In the genomic region with DNA sequence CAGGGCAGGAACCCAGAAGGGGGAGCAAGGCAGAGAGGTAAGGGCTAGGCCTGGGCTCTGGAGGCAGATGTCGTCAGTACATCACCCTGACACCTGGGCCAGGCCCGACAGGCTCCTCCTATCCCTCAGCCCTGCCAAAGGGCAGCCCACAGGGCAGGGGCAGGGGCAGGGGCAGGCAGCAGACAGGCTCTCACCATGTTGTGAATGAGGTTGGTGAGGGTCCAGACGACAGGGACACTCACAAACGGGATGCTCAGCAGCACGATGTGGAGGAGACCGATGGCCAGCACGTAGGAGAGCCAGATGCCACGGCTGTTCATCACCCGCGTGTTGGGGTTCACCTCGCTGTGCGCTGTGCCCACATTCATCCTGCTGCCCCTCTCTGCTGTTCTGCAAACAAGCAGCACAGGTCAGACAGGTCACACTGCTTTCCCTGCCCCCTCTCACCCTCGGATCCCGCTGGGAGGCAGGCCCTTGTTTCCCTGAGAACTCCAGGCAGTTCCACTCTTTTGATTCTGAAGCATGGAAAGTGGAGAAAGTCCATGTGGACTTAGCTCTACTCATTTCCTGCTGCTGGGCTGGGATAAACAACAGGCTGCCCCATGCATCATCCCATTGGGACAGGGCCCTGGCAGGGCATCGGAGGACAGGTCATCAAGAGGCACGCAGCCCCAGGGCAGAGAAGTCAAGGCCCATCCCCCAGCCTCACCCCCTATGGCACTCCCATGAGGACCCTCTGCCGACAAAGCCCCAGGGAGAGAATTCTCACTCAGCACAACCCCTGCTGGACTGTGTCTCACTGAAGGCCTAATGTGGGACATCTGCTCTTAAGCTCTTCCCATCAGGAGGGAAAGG, we compare ENCODE assay signal across 10 cellular contexts. TPM values are rescaled to one million over a fixed set of nuclear protein-coding genes. Genes with fewer than 3 reads are reported as not detected.
DNase-seq lines count a peak whose midpoint lies in the region; ATAC-seq and TF ChIP-seq lines count a peak whose summit lies in the region.
"Had no signal": no experiment of that assay in that cellular context is flagged by ENCODE, and none has a peak within 500 bp of the region (broad histone marks: within the 10 kb centered on the region; RNA-seq: fewer than 3 reads in every experiment).

No MANE protein-coding gene starts in this region.

- H3K9me3 ChIP-seq in cardiac muscle cell (ENCODE audit: low read depth): no peaks in the 10 kb centered on the region
- no peaks in the 10 kb centered on the region for H3K9me3 ChIP-seq in left ventricle myocardium inferior (replicated peaks)
- H3K9me3 ChIP-seq in hepatocyte (ENCODE audit: low read depth): no peaks in the 10 kb centered on the region
- H3K9me3 ChIP-seq in body of pancreas: no peaks in the 10 kb centered on the region
- H3K9me3 ChIP-seq: gastrocnemius medialis had no signal

- H3K4me3 Mint-ChIP-seq in activated CD4-positive, alpha-beta memory T cell treated with anti-CD3 and anti-CD28 coated beads, Interleukin-2, amount 10 ng/mL, durations not matched to agents 7 days and 5 days: peak overlapping the region; percentile 83

- peaks cover 57% of the 10 kb centered on the region for H3K36me3 Mint-ChIP-seq in activated CD4-positive, alpha-beta memory T cell treated with anti-CD3 and anti-CD28 coated beads, Interleukin-2, amount 10 ng/mL, durations not matched to agents 7 days and 5 days (ENCODE audit: low read depth)

- TF ChIP-seq CTCF in cardiac muscle cell (IDR thresholded peaks at IDR 0.05; ENCODE audit: low read depth, low read length): peak; percentile 47
- no peak for TF ChIP-seq CTCF in left ventricle myocardium inferior (IDR thresholded peaks at IDR 0.05; ENCODE audit: borderline replicate concordance)
- peak; percentile 22 for TF ChIP-seq CTCF in hepatocyte (IDR thresholded peaks at IDR 0.05; ENCODE audit: poor library complexity)
- TF ChIP-seq CTCF in body of pancreas (IDR thresholded peaks at IDR 0.05): no peak

- ATAC-seq in GM21447 (IDR thresholded peaks at IDR 0.05; ENCODE audit: unreplicated experiment) (no peak), body of pancreas (no peak)
- ATAC-seq: gastrocnemius medialis had no signal

- H3K27me3 ChIP-seq in cardiac muscle cell: no peaks in the 10 kb centered on the region
- no peaks in the 10 kb centered on the region for H3K27me3 ChIP-seq in left ventricle myocardium inferior (ENCODE audit: low read depth)
- no peaks in the 10 kb centered on the region for H3K27me3 ChIP-seq in hepatocyte
- H3K27me3 ChIP-seq in body of pancreas: no peaks in the 10 kb centered on the region
- H3K27me3 ChIP-seq: gastrocnemius medialis had no signal

- intact Hi-C loops in left ventricle myocardium inferior (cut with micrococcal nuclease) (no loop called here), body of pancreas (cut with DNase I) (no loop called here)

- no peak overlapping the region for H3K27ac ChIP-seq in cardiac muscle cell
- H3K27ac ChIP-seq in left ventricle myocardium inferior (replicated peaks): no peak overlapping the region
- H3K27ac ChIP-seq in hepatocyte: no peak overlapping the region
- H3K27ac ChIP-seq in body of pancreas: no peak overlapping the region
- H3K27ac ChIP-seq: gastrocnemius medialis had no signal

- POLR2A ChIA-PET in activated CD4-positive, alpha-beta memory T cell treated with anti-CD3 and anti-CD28 coated beads, Interleukin-2, amount 10 ng/mL, durations not matched to agents 7 days and 5 days (lab: Charles Lee): interaction anchor here (2.2 to 3.5 kb wide), 2 partner anchors 56 to 57 kb away, joined by 10 to 26 read pairs; a partner anchor contains a TSS

- H3K27me3 Mint-ChIP-seq in activated CD4-positive, alpha-beta memory T cell treated with anti-CD3 and anti-CD28 coated beads, Interleukin-2, amount 10 ng/mL, durations not matched to agents 7 days and 5 days: no peaks in the 10 kb centered on the region

- peak overlapping the region; percentile 69 for H3K27ac Mint-ChIP-seq in activated CD4-positive, alpha-beta memory T cell treated with anti-CD3 and anti-CD28 coated beads, Interleukin-2, amount 10 ng/mL, durations not matched to agents 7 days and 5 days

- H3K36me3 ChIP-seq in cardiac muscle cell (peaks cover 7% of the 10 kb centered on the region), left ventricle myocardium inferior (peaks cover 40% of the 10 kb centered on the region), hepatocyte (replicated peaks; ENCODE audit: insufficient read depth, low read depth) (no peaks in the 10 kb centered on the region), body of pancreas (replicated peaks in 1 of 2; ENCODE audit: insufficient read depth in 1 of 2, low read depth in 2 of 2) (peaks cover 6 to 23% of the 10 kb centered on the region in 2 donors)

- no peak for TF ChIP-seq POLR2A in body of pancreas (IDR thresholded peaks at IDR 0.05)

- peaks cover 85% of the 10 kb centered on the region for H3K4me1 Mint-ChIP-seq in activated CD4-positive, alpha-beta memory T cell treated with anti-CD3 and anti-CD28 coated beads, Interleukin-2, amount 10 ng/mL, durations not matched to agents 7 days and 5 days

- DNase-seq in cardiac muscle cell (ENCODE audit: low read depth in 1 of 2, low spot score in 1 of 2): peak in 1 of 2 donors; percentile 33
- no peak for DNase-seq in left ventricle myocardium inferior
- no peak for DNase-seq in activated CD4-positive, alpha-beta memory T cell treated with anti-CD3 and anti-CD28 coated beads, Interleukin-2, amount 10 ng/mL, durations not matched to agents 7 days and 5 days
- peak; percentile 40 for DNase-seq in hepatocyte (ENCODE audit: low spot score)
- no peak for DNase-seq in GM19238 (ENCODE audit: insufficient read length, low spot score)
- no peak for DNase-seq in SK-N-DZ (ENCODE audit: low spot score)
- no peak for DNase-seq in body of pancreas
- DNase-seq: gastrocnemius medialis had no signal

- peaks cover 38% of the 10 kb centered on the region for H3K79me2 ChIP-seq in hepatocyte

- no peak overlapping the region for H2AFZ ChIP-seq in hepatocyte

- no peaks in the 10 kb centered on the region for H3K9me2 ChIP-seq in hepatocyte (replicated peaks; ENCODE audit: insufficient read depth)

- H4K20me1 ChIP-seq in hepatocyte (ENCODE audit: insufficient read depth, poor library complexity, severe bottlenecking): peaks cover 20% of the 10 kb centered on the region

- peaks cover 27% of the 10 kb centered on the region for H3K4me1 ChIP-seq in cardiac muscle cell (ENCODE audit: low read depth)
- H3K4me1 ChIP-seq in left ventricle myocardium inferior: peaks cover 66% of the 10 kb centered on the region
- peaks cover 20% of the 10 kb centered on the region for H3K4me1 ChIP-seq in hepatocyte (ENCODE audit: insufficient read depth)
- H3K4me1 ChIP-seq in body of pancreas: peaks cover 36% of the 10 kb centered on the region

- H3K4me2 ChIP-seq in hepatocyte: peak overlapping the region; percentile 1

- WGBS in hepatocyte (ENCODE audit: low lambda C conversion rate, missing lambda C conversion rate): 63% methylated on average over 17 of the region's 17 CpGs
- WGBS in body of pancreas, 2 donors: 62 to 65% methylated on average over 14 to 17 of the region's 17 CpGs

- H3K4me3 ChIP-seq in cardiac muscle cell (no peak overlapping the region), left ventricle myocardium inferior (no peak overlapping the region), hepatocyte (no peak overlapping the region), body of pancreas (no peak overlapping the region)
- H3K4me3 ChIP-seq: gastrocnemius medialis had no signal

- no peaks in the 10 kb centered on the region for H3K9me3 Mint-ChIP-seq in activated CD4-positive, alpha-beta memory T cell treated with anti-CD3 and anti-CD28 coated beads, Interleukin-2, amount 10 ng/mL, durations not matched to agents 7 days and 5 days

- CTCF ChIA-PET in activated CD4-positive, alpha-beta memory T cell treated with anti-CD3 and anti-CD28 coated beads, Interleukin-2, amount 10 ng/mL, durations not matched to agents 7 days and 5 days (lab: Charles Lee): no interaction called here

RNA-seq across cellular contexts. Expression of a gene that starts 3.3 kb away (rescaled TPM):
- total RNA-seq in cardiac muscle cell (49.4 and 52.8 TPM in 2 replicates), left ventricle myocardium inferior (44.7 TPM), hepatocyte (52.8 and 73.3 TPM in 2 replicates), body of pancreas (10 to 100 TPM; 65.6 to 91.0 TPM)
- polyA plus RNA-seq in cardiac muscle cell (21.9 and 24.3 TPM in 2 replicates), hepatocyte (33.3 and 56.4 TPM in 2 replicates)
- total RNA-seq in activated CD4-positive, alpha-beta memory T cell treated with anti-CD3 and anti-CD28 coated beads, Interleukin-2, amount 10 ng/mL, durations not matched to agents 7 days and 5 days: 100 to 1,000 TPM; 104 to 111 TPM
- polyA plus RNA-seq in SK-N-DZ (2014; cell fraction: cytosol; rRNA removed): 23.9 and 33.0 TPM in 2 replicates
- polyA plus RNA-seq in SK-N-DZ (2014; cell fraction: nucleus; rRNA removed): 23.2 and 24.6 TPM in 2 replicates

RNA-seq across cellular contexts. Expression of a gene that starts 3.5 kb away (rescaled TPM):
- total RNA-seq in cardiac muscle cell (not detected in 2 replicates), left ventricle myocardium inferior (not detected), hepatocyte (0.57 TPM in 1 of 2 replicates, not detected in the other), body of pancreas (not detected)
- polyA plus RNA-seq in cardiac muscle cell (not detected in 2 replicates), hepatocyte (not detected in 2 replicates)
- total RNA-seq in activated CD4-positive, alpha-beta memory T cell treated with anti-CD3 and anti-CD28 coated beads, Interleukin-2, amount 10 ng/mL, durations not matched to agents 7 days and 5 days: not detected
- polyA plus RNA-seq in SK-N-DZ (2014; cell fraction: cytosol; rRNA removed): not detected in 2 replicates
- not detected in 2 replicates for polyA plus RNA-seq in SK-N-DZ (2014; cell fraction: nucleus; rRNA removed)
- total RNA-seq: gastrocnemius medialis, omental fat pad had no signal

RNA-seq across cellular contexts. Expression of a gene that starts 5.6 kb away (rescaled TPM):
- total RNA-seq in cardiac muscle cell: 12.6 and 17.3 TPM in 2 replicates
- polyA plus RNA-seq in cardiac muscle cell: 3.1 and 5.2 TPM in 2 replicates
- total RNA-seq in left ventricle myocardium inferior: 2.8 TPM
- total RNA-seq in activated CD4-positive, alpha-beta memory T cell treated with anti-CD3 and anti-CD28 coated beads, Interleukin-2, amount 10 ng/mL, durations not matched to agents 7 days and 5 days: 10 to 100 TPM; 41.2 to 41.4 TPM
- total RNA-seq in hepatocyte: 7.9 and 10.3 TPM in 2 replicates
- polyA plus RNA-seq in hepatocyte: 6.4 and 6.9 TPM in 2 replicates
- 0.80 and 1.2 TPM in 2 replicates for polyA plus RNA-seq in SK-N-DZ (2014; cell fraction: cytosol; rRNA removed)
- 21.5 and 38.6 TPM in 2 replicates for polyA plus RNA-seq in SK-N-DZ (2014; cell fraction: nucleus; rRNA removed)
- 10 to 100 TPM; 16.3 to 18.5 TPM for total RNA-seq in body of pancreas

RNA-seq across cellular contexts. Expression of a gene that starts 38.7 kb away (rescaled TPM):
- total RNA-seq in cardiac muscle cell (not detected in 2 replicates), left ventricle myocardium inferior (0.66 TPM), hepatocyte (0.08 TPM in 1 of 2 replicates, not detected in the other), body of pancreas (1 to 10 TPM in 1 of 2 donors, not detected in 1; 3.4 TPM)
- polyA plus RNA-seq in cardiac muscle cell (not detected in 2 replicates), hepatocyte (0.08 and 0.21 TPM in 2 replicates)
- total RNA-seq in activated CD4-positive, alpha-beta memory T cell treated with anti-CD3 and anti-CD28 coated beads, Interleukin-2, amount 10 ng/mL, durations not matched to agents 7 days and 5 days: under 1 TPM; 0.33 to 0.78 TPM
- not detected in 2 replicates for polyA plus RNA-seq in SK-N-DZ (2014; cell fraction: cytosol; rRNA removed)
- not detected in 2 replicates for polyA plus RNA-seq in SK-N-DZ (2014; cell fraction: nucleus; rRNA removed)

RNA-seq across cellular contexts. Expression of a gene that starts 56.1 kb away (rescaled TPM):
- not detected in 2 replicates for total RNA-seq in cardiac muscle cell
- not detected in 2 replicates for polyA plus RNA-seq in cardiac muscle cell
- total RNA-seq in left ventricle myocardium inferior: not detected
- not detected for total RNA-seq in activated CD4-positive, alpha-beta memory T cell treated with anti-CD3 and anti-CD28 coated beads, Interleukin-2, amount 10 ng/mL, durations not matched to agents 7 days and 5 days
- total RNA-seq in hepatocyte: not detected in 2 replicates
- polyA plus RNA-seq in hepatocyte: not detected in 2 replicates
- not detected in 2 replicates for polyA plus RNA-seq in SK-N-DZ (2014; cell fraction: cytosol; rRNA removed)
- not detected in 2 replicates for polyA plus RNA-seq in SK-N-DZ (2014; cell fraction: nucleus; rRNA removed)
- not detected for total RNA-seq in body of pancreas
- total RNA-seq: gastrocnemius medialis, omental fat pad had no signal

Comparison
In these comparisons a context has a peak if more than half of its experiments do, and no peak if none do; other contexts are left out.
1. CTCF ChIP-seq: peak in cardiac muscle cell (single experiment) and hepatocyte (single experiment); none in left ventricle myocardium inferior (single experiment) and body of pancreas (0 of 7).